In genomic region chr10:117342638-117343037, GRCh38 we compare ENCODE assay signal across 9 cellular contexts. TPM values are rescaled to one million over a fixed set of nuclear protein-coding genes. Genes with fewer than 3 reads are reported as not detected.
DNase-seq lines count a peak whose midpoint lies in the region; ATAC-seq lines count a peak whose summit lies in the region.
"Had no signal": no experiment of that assay in that cellular context is flagged by ENCODE, and none has a peak within 500 bp of the region (broad histone marks: within the 10 kb centered on the region; RNA-seq: fewer than 3 reads in every experiment).

No MANE protein-coding gene starts in this region.

- DNase-seq in AG20443 (ENCODE audit: low spot score) (peak; percentile 22), RPMI7951 (ENCODE audit: low read depth) (peak; percentile 87), fibroblast of the conjunctiva (ENCODE audit: low read depth) (peak; percentile 28), NCI-H82 (lab: John Stamatoyannopoulos, UW) (no peak), NCI-H510A treated with DMSO at 0.1 percent for 48 hours (lab: John Stamatoyannopoulos, UW) (no peak), iPS-NIHi7 (ENCODE audit: extremely low spot score) (no peak)
- DNase-seq: cerebellar nuclear complex had no signal

- ATAC-seq in GM21723 (IDR thresholded peaks at IDR 0.05; ENCODE audit: unreplicated experiment): peak; percentile 23
- ATAC-seq in HG02678 (IDR thresholded peaks at IDR 0.05; ENCODE audit: unreplicated experiment): no peak

RNA-seq across cellular contexts. Expression of gene PDZD8, which starts 32.6 kb away (rescaled TPM):
- 8.5 and 11.9 TPM in 2 replicates for total RNA-seq in RPMI7951 (2014; rRNA removed; shearing (Covaris generic))

Comparison
In these comparisons a context has a peak if more than half of its experiments do, and no peak if none do; other contexts are left out.
1. DNase-seq: peak in AG20443 (single experiment), RPMI7951 (single experiment) and fibroblast of the conjunctiva (single experiment); none in NCI-H82 (single experiment), NCI-H510A treated with DMSO at 0.1 percent for 48 hours (single experiment) and iPS-NIHi7 (single experiment).